17 cellular contexts compared by ENCODE assay signal in genomic region chr1:156284762-156285161, GRCh38. TPM values are rescaled to one million over a fixed set of nuclear protein-coding genes. Genes with fewer than 3 reads are reported as not detected.
A peak's percentile ranks its signal among the peaks of the same experiment; 100 is the strongest.
DNase-seq lines count a peak whose midpoint lies in the region; ATAC-seq and TF ChIP-seq lines count a peak whose summit lies in the region.
"Had no signal": no experiment of that assay in that cellular context is flagged by ENCODE, and none has a peak within 500 bp of the region (broad histone marks: within the 10 kb centered on the region; RNA-seq: fewer than 3 reads in every experiment).

No MANE protein-coding gene starts in this region.

- no peak for TF ChIP-seq CTCF in SU-DHL-6 (IDR thresholded peaks at IDR 0.05; ENCODE audit: insufficient read depth, low read length, poor library complexity, severe bottlenecking)
- TF ChIP-seq CTCF in esophagus squamous epithelium (IDR thresholded peaks at IDR 0.05), result no peak
- TF ChIP-seq CTCF in type B pancreatic cell (conservative IDR thresholded peaks at IDR 0.05), result no peak

- 0 out of 2 replicates have a peak, but pooled peaks cover 6% of the 10 kb centered on the region for H3F3A ChIP-seq in SU-DHL-6 (ENCODE audit: insufficient read depth)

- peaks cover 23 to 70% (median 24%) of the 10 kb centered on the region in 3 donors for H3K4me1 ChIP-seq in esophagus squamous epithelium

- intact Hi-C loops in esophagus squamous epithelium (cut with DNase I), result no loop called here

- H3K36me3 Mint-ChIP-seq in activated naive CD4-positive, alpha-beta T cell treated with anti-CD3 and anti-CD28 coated beads, Interleukin-2, amount 50 U/mL, for 24 hours, result peaks cover 2% of the 10 kb centered on the region
- H3K36me3 Mint-ChIP-seq in activated naive CD4-positive, alpha-beta T cell treated with anti-CD3 and anti-CD28 coated beads, Interleukin-2, amount 10 ng/mL, durations not matched to agents 7 days and 5 days, result peaks cover 11% of the 10 kb centered on the region
- H3K36me3 Mint-ChIP-seq in type B pancreatic cell, result peaks cover 7% of the 10 kb centered on the region
- H3K36me3 Mint-ChIP-seq in stimulated activated naive B cell treated with anti-CD40 and anti-IgM and Interleukin-4, amounts not matched to agents 10 μg/mL and 1 μg/mL and 100 μg/mL, for 72 hours, result peaks cover 16 to 41% of the 10 kb centered on the region in 2 donors

- peaks cover 4% of the 10 kb centered on the region; the same call in 1 of the 2 replicates for H3K36me3 ChIP-seq in SU-DHL-6 (ENCODE audit: low read length)
- H3K36me3 ChIP-seq in esophagus squamous epithelium, result peaks cover 0 to 55% (median 11%) of the 10 kb centered on the region in 3 donors

- peaks cover 26% of the 10 kb centered on the region for H3K79me2 ChIP-seq in SU-DHL-6 (ENCODE audit: insufficient read depth, low read length)

- 0 out of 2 replicates have a peak overlapping the region, but pooled peaks have one; percentile 90 for H3K9ac ChIP-seq in SU-DHL-6 (ENCODE audit: low read length)

- no peak overlapping the region for H3K27ac Mint-ChIP-seq in activated naive CD4-positive, alpha-beta T cell treated with anti-CD3 and anti-CD28 coated beads, Interleukin-2, amount 50 U/mL, for 24 hours
- H3K27ac Mint-ChIP-seq in activated naive CD4-positive, alpha-beta T cell treated with anti-CD3 and anti-CD28 coated beads, Interleukin-2, amount 10 ng/mL, durations not matched to agents 7 days and 5 days, result no peak overlapping the region
- H3K27ac Mint-ChIP-seq in type B pancreatic cell, result peak overlapping the region; percentile 97
- H3K27ac Mint-ChIP-seq in stimulated activated naive B cell treated with anti-CD40 and anti-IgM and Interleukin-4, amounts not matched to agents 10 μg/mL and 1 μg/mL and 100 μg/mL, for 72 hours, result no peak overlapping the region

- peaks cover 36% of the 10 kb centered on the region for H3K4me1 Mint-ChIP-seq in activated naive CD4-positive, alpha-beta T cell treated with anti-CD3 and anti-CD28 coated beads, Interleukin-2, amount 50 U/mL, for 24 hours
- H3K4me1 Mint-ChIP-seq in activated naive CD4-positive, alpha-beta T cell treated with anti-CD3 and anti-CD28 coated beads, Interleukin-2, amount 10 ng/mL, durations not matched to agents 7 days and 5 days, result peaks cover 39% of the 10 kb centered on the region
- H3K4me1 Mint-ChIP-seq in type B pancreatic cell (ENCODE audit: unreplicated experiment), result peaks cover 30% of the 10 kb centered on the region
- peaks cover 25 to 38% of the 10 kb centered on the region in 2 donors for H3K4me1 Mint-ChIP-seq in stimulated activated naive B cell treated with anti-CD40 and anti-IgM and Interleukin-4, amounts not matched to agents 10 μg/mL and 1 μg/mL and 100 μg/mL, for 72 hours

- no peak for DNase-seq in activated naive CD4-positive, alpha-beta T cell treated with anti-CD3 and anti-CD28 coated beads, Interleukin-2, amount 10 ng/mL, durations not matched to agents 7 days and 5 days
- no peak for DNase-seq in esophagus squamous epithelium (lab: John Stamatoyannopoulos, UW)
- DNase-seq in type B pancreatic cell (ENCODE audit: extremely low spot score, unreplicated experiment), result no peak
- no peak for DNase-seq in SKM-1 treated with dmso at 0.1 percent for 144 hours (lab: John Stamatoyannopoulos, UW; ENCODE audit: unreplicated experiment)
- no peak for DNase-seq in stimulated activated naive B cell treated with anti-CD40 and anti-IgM and Interleukin-4, amounts not matched to agents 10 μg/mL and 1 μg/mL and 100 μg/mL, for 72 hours
- DNase-seq: activated T-cell treated with anti-CD3 and anti-CD28 coated beads, Interleukin-2, amount 50 U/mL, for 4 hours; NCI-H1105; stimulated activated CD4-positive, alpha-beta T cell treated with anti-CD3 and anti-CD28 coated beads, Interleukin-12 subunit alpha, Interleukin-12 subunit beta, amount 100 ng/mL, for 4 hours; substantia nigra had no signal

- no peaks in the 10 kb centered on the region for H3K9me3 Mint-ChIP-seq in activated naive CD4-positive, alpha-beta T cell treated with anti-CD3 and anti-CD28 coated beads, Interleukin-2, amount 50 U/mL, for 24 hours
- no peaks in the 10 kb centered on the region for H3K9me3 Mint-ChIP-seq in activated naive CD4-positive, alpha-beta T cell treated with anti-CD3 and anti-CD28 coated beads, Interleukin-2, amount 10 ng/mL, durations not matched to agents 7 days and 5 days
- H3K9me3 Mint-ChIP-seq in type B pancreatic cell, result no peaks in the 10 kb centered on the region
- no peaks in the 10 kb centered on the region for H3K9me3 Mint-ChIP-seq in stimulated activated naive B cell treated with anti-CD40 and anti-IgM and Interleukin-4, amounts not matched to agents 10 μg/mL and 1 μg/mL and 100 μg/mL, for 72 hours
- H3K9me3 Mint-ChIP-seq: activated T-cell treated with anti-CD3 and anti-CD28 coated beads, Interleukin-2, amount 50 U/mL, for 4 hours had no signal

- H3K27me3 Mint-ChIP-seq in activated naive CD4-positive, alpha-beta T cell treated with anti-CD3 and anti-CD28 coated beads, Interleukin-2, amount 50 U/mL, for 24 hours, result no peaks in the 10 kb centered on the region
- H3K27me3 Mint-ChIP-seq in activated naive CD4-positive, alpha-beta T cell treated with anti-CD3 and anti-CD28 coated beads, Interleukin-2, amount 10 ng/mL, durations not matched to agents 7 days and 5 days, result no peaks in the 10 kb centered on the region
- H3K27me3 Mint-ChIP-seq in type B pancreatic cell, result no peaks in the 10 kb centered on the region
- no peaks in the 10 kb centered on the region for H3K27me3 Mint-ChIP-seq in stimulated activated naive B cell treated with anti-CD40 and anti-IgM and Interleukin-4, amounts not matched to agents 10 μg/mL and 1 μg/mL and 100 μg/mL, for 72 hours

- CTCF ChIA-PET in activated naive CD4-positive, alpha-beta T cell treated with anti-CD3 and anti-CD28 coated beads, Interleukin-2, amount 10 ng/mL, durations not matched to agents 7 days and 5 days (lab: Charles Lee), result interaction anchor here (1.4 kb wide), 1 partner anchor 34 kb away, joined by 4 read pairs; no protein-coding TSS in a partner anchor

- no peak overlapping the region for H2AFZ ChIP-seq in SU-DHL-6 (ENCODE audit: low read depth, low read length, severe bottlenecking)

- no peaks in the 10 kb centered on the region for H3K9me2 ChIP-seq in SU-DHL-6 (replicated peaks; ENCODE audit: insufficient read depth, low read length)

- H3K27ac ChIP-seq in SU-DHL-6 (ENCODE audit: low read depth, low read length), result no peak overlapping the region
- H3K27ac ChIP-seq in esophagus squamous epithelium, result peak overlapping the region; percentile 94 to 97 (median 96)
- H3K27ac ChIP-seq: ascending aorta had no signal

- no peaks in the 10 kb centered on the region for H3K27me3 ChIP-seq in SU-DHL-6 (ENCODE audit: low read length)
- no peaks in the 10 kb centered on the region for H3K27me3 ChIP-seq in esophagus squamous epithelium
- H3K27me3 ChIP-seq: ascending aorta had no signal

- H3K4me2 ChIP-seq in SU-DHL-6 (ENCODE audit: low read depth, low read length, poor library complexity, severe bottlenecking), result no peak overlapping the region

- WGBS in esophagus squamous epithelium, 2 donors, result 24 to 33% methylated on average over 4 of the region's 4 CpGs

- H3K4me3 ChIP-seq in SU-DHL-6 (ENCODE audit: insufficient read depth, low read length, poor library complexity, severe bottlenecking), result no peak overlapping the region
- peak overlapping the region; percentile 45 to 96 (median 68) for H3K4me3 ChIP-seq in esophagus squamous epithelium
- H3K4me3 ChIP-seq: ascending aorta, lung had no signal

- no peaks in the 10 kb centered on the region for H4K20me1 ChIP-seq in SU-DHL-6 (ENCODE audit: low read depth, low read length)

- peak overlapping the region; percentile 44 for H3K4me3 Mint-ChIP-seq in activated naive CD4-positive, alpha-beta T cell treated with anti-CD3 and anti-CD28 coated beads, Interleukin-2, amount 50 U/mL, for 24 hours
- no peak overlapping the region for H3K4me3 Mint-ChIP-seq in activated naive CD4-positive, alpha-beta T cell treated with anti-CD3 and anti-CD28 coated beads, Interleukin-2, amount 10 ng/mL, durations not matched to agents 7 days and 5 days
- H3K4me3 Mint-ChIP-seq in type B pancreatic cell, result peak overlapping the region; percentile 93
- no peak overlapping the region for H3K4me3 Mint-ChIP-seq in stimulated activated naive B cell treated with anti-CD40 and anti-IgM and Interleukin-4, amounts not matched to agents 10 μg/mL and 1 μg/mL and 100 μg/mL, for 72 hours

- no peak for ATAC-seq in stimulated activated naive B cell treated with anti-CD40 and anti-IgM and Interleukin-4, amounts not matched to agents 10 μg/mL and 1 μg/mL and 100 μg/mL, for 72 hours (replicated peaks)
- no peak for ATAC-seq in GM21825 (IDR thresholded peaks at IDR 0.05; ENCODE audit: unreplicated experiment)
- ATAC-seq: activated CD4-positive, CD25-positive, alpha-beta regulatory T cell treated with anti-CD3 and anti-CD28 coated beads, Interleukin-2, amount 50 U/mL, for 24 hours; activated T-cell treated with anti-CD3 and anti-CD28 coated beads, Interleukin-2, amount 50 U/mL, for 4 hours had no signal

- no peak for TF ChIP-seq POLR2A in esophagus squamous epithelium (IDR thresholded peaks at IDR 0.05)

- no peaks in the 10 kb centered on the region for H3K9me3 ChIP-seq in SU-DHL-6 (ENCODE audit: insufficient read depth, low read length)
- H3K9me3 ChIP-seq in esophagus squamous epithelium, result no peaks in the 10 kb centered on the region
- H3K9me3 ChIP-seq: ascending aorta had no signal

RNA-seq across cellular contexts. Expression of gene TMEM79, which starts 0.6 kb away (rescaled TPM):
- total RNA-seq in esophagus squamous epithelium (100 to 1,000 TPM in 2 of 4 donors, 10 to 100 TPM in 2; 64.9 to 140 (median 104) TPM), type B pancreatic cell (ENCODE audit: low replicate concordance) (18.1 and 43.8 TPM in 2 replicates)
- total RNA-seq: ascending aorta had no signal

RNA-seq across cellular contexts. Expression of gene SMG5, which starts 2.1 kb away (rescaled TPM):
- total RNA-seq in esophagus squamous epithelium, result 10 to 100 TPM; 33.6 to 60.9 (median 48.3) TPM
- 91.0 and 91.3 TPM in 2 replicates for total RNA-seq in type B pancreatic cell (ENCODE audit: low replicate concordance)

RNA-seq across cellular contexts. Expression of gene GLMP, which starts 10.7 kb away (rescaled TPM):
- total RNA-seq in esophagus squamous epithelium (10 to 100 TPM; 16.1 to 44.2 (median 27.7) TPM), type B pancreatic cell (ENCODE audit: low replicate concordance) (67.6 and 104 TPM in 2 replicates)

RNA-seq across cellular contexts. Expression of gene VHLL, which starts 14.3 kb away (rescaled TPM):
- total RNA-seq in esophagus squamous epithelium, result under 1 TPM in 1 of 4 donors, not detected in 3; 0.57 TPM
- 0.48 TPM in 1 of 2 replicates, not detected in the other for total RNA-seq in type B pancreatic cell (ENCODE audit: low replicate concordance)
- total RNA-seq: ascending aorta, HT-29, lung, osteocyte had no signal

RNA-seq across cellular contexts. Expression of gene PAQR6, which starts 36.9 kb away (rescaled TPM):
- total RNA-seq in esophagus squamous epithelium (1 to 10 TPM in 2 of 4 donors, under 1 TPM in 2; 0.88 to 3.4 (median 2.0) TPM), type B pancreatic cell (ENCODE audit: low replicate concordance) (9.2 and 19.0 TPM in 2 replicates)
- total RNA-seq: ascending aorta had no signal

Comparison
In these comparisons a context has a peak if more than half of its experiments do, and no peak if none do; other contexts are left out.
1. H3K4me3 Mint-ChIP-seq: peak in activated naive CD4-positive, alpha-beta T cell treated with anti-CD3 and anti-CD28 coated beads, Interleukin-2, amount 50 U/mL, for 24 hours (single experiment) and type B pancreatic cell (single experiment); none in activated naive CD4-positive, alpha-beta T cell treated with anti-CD3 and anti-CD28 coated beads, Interleukin-2, amount 10 ng/mL, durations not matched to agents 7 days and 5 days (single experiment) and stimulated activated naive B cell treated with anti-CD40 and anti-IgM and Interleukin-4, amounts not matched to agents 10 μg/mL and 1 μg/mL and 100 μg/mL, for 72 hours (0 of 2).